ENCODE assay signal across 23 cellular contexts in the genomic region with DNA sequence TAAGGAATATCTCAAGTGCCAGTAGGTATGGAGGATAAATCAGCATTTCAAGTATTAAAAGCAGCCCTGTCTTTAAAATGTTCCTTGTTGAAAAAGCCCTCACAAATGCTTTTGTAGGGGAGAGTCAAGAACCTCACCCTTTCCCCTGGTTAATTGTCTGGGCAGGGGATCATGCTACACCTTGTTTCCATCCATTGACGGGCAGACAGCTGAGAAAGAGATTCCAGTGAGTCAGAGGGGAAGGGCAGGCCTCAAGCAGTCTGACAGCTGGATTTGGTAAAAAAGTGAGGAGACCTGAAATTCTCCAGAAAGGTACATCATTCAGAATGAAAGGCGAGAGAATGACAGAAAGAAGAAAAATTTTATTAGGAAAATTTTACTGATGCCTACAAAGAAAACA.
DNase-seq lines count a peak whose midpoint lies in the region; ATAC-seq and TF ChIP-seq lines count a peak whose summit lies in the region.
"Had no signal": no experiment of that assay in that cellular context is flagged by ENCODE, and none has a peak within 500 bp of the region (broad histone marks: within the 10 kb centered on the region; RNA-seq: fewer than 3 reads in every experiment).

No MANE protein-coding gene starts in this region.

- ATAC-seq in HG03521 (IDR thresholded peaks at IDR 0.05; ENCODE audit: unreplicated experiment), result no peak
- ATAC-seq: activated CD8-positive, alpha-beta T cell treated with anti-CD3 and anti-CD28 coated beads, Interleukin-2, amount 10 ng/mL, durations not matched to agents 7 days and 5 days; GM12878; heart left ventricle; left lung; naive thymus-derived CD8-positive, alpha-beta T cell; stimulated activated naive CD8-positive, alpha-beta T cell treated with anti-CD3 and anti-CD28 coated beads, Interleukin-15, Interleukin-2, amounts not matched to agents 100 U/mL and 50 U/mL, for 24 hours had no signal

- peak; percentile 3 for DNase-seq in activated CD4-positive, alpha-beta T cell treated with anti-CD3 and anti-CD28 coated beads for 48 hours
- no peak for DNase-seq in activated CD4-positive, alpha-beta T cell treated with anti-CD3 and anti-CD28 coated beads, Interleukin-2, amount 50 U/mL, for 1 hour
- DNase-seq in dermis blood vessel endothelial cell (peak; percentile 38), iris pigment epithelial cell (ENCODE audit: low read depth) (peak; percentile 27), type B pancreatic cell (ENCODE audit: extremely low spot score, unreplicated experiment) (no peak), NCI-H510A (lab: John Stamatoyannopoulos, UW) (no peak), NK-92 (lab: John Stamatoyannopoulos, UW; ENCODE audit: unreplicated experiment) (no peak)
- DNase-seq: activated CD4-positive, alpha-beta T cell treated with anti-CD3 and anti-CD28 coated beads for 1 hour; activated CD8-positive, alpha-beta T cell treated with anti-CD3 and anti-CD28 coated beads, Interleukin-2, amount 10 ng/mL, durations not matched to agents 7 days and 5 days; activated naive CD8-positive, alpha-beta T cell treated with anti-CD3 and anti-CD28 coated beads, Interleukin-2, amount 10 ng/mL, durations not matched to agents 7 days and 5 days; CD4-positive, CD25-positive, alpha-beta regulatory T cell; foreskin fibroblast; heart left ventricle; left lung; naive thymus-derived CD8-positive, alpha-beta T cell; NCI-H1105; NCI-H2029; NCI-H2227 treated with DMSO at 0.1 percent for 48 hours; NCI-H774; stimulated activated naive CD8-positive, alpha-beta T cell treated with anti-CD3 and anti-CD28 coated beads, Interleukin-15, Interleukin-2, amounts not matched to agents 100 U/mL and 50 U/mL, for 24 hours had no signal

- peak overlapping the region; percentile 73 for H3K27ac Mint-ChIP-seq in type B pancreatic cell
- H3K27ac Mint-ChIP-seq: activated CD8-positive, alpha-beta T cell treated with anti-CD3 and anti-CD28 coated beads, Interleukin-2, amount 10 ng/mL, durations not matched to agents 7 days and 5 days; CD4-positive, CD25-positive, alpha-beta regulatory T cell; IgD-negative memory B cell; naive thymus-derived CD8-positive, alpha-beta T cell had no signal

- no peak overlapping the region for H3K4me3 Mint-ChIP-seq in type B pancreatic cell
- H3K4me3 Mint-ChIP-seq: activated CD8-positive, alpha-beta T cell treated with anti-CD3 and anti-CD28 coated beads, Interleukin-2, amount 10 ng/mL, durations not matched to agents 7 days and 5 days; activated naive CD8-positive, alpha-beta T cell treated with anti-CD3 and anti-CD28 coated beads, Interleukin-2, amount 10 ng/mL, durations not matched to agents 7 days and 5 days; CD4-positive, CD25-positive, alpha-beta regulatory T cell; naive thymus-derived CD8-positive, alpha-beta T cell had no signal

- peaks cover 9% of the 10 kb centered on the region for H3K36me3 Mint-ChIP-seq in type B pancreatic cell
- H3K36me3 Mint-ChIP-seq: activated naive CD8-positive, alpha-beta T cell treated with anti-CD3 and anti-CD28 coated beads, Interleukin-2, amount 10 ng/mL, durations not matched to agents 7 days and 5 days had no signal

- H3K9me3 Mint-ChIP-seq in type B pancreatic cell, result no peaks in the 10 kb centered on the region

- H3K4me1 Mint-ChIP-seq in type B pancreatic cell (ENCODE audit: unreplicated experiment), result peaks cover 3% of the 10 kb centered on the region
- H3K4me1 Mint-ChIP-seq: activated naive CD8-positive, alpha-beta T cell treated with anti-CD3 and anti-CD28 coated beads, Interleukin-2, amount 10 ng/mL, durations not matched to agents 7 days and 5 days; IgD-negative memory B cell; naive thymus-derived CD8-positive, alpha-beta T cell had no signal

- no peaks in the 10 kb centered on the region for H3K27me3 Mint-ChIP-seq in type B pancreatic cell
- H3K27me3 Mint-ChIP-seq: activated naive CD8-positive, alpha-beta T cell treated with anti-CD3 and anti-CD28 coated beads, Interleukin-2, amount 10 ng/mL, durations not matched to agents 7 days and 5 days; CD4-positive, CD25-positive, alpha-beta regulatory T cell; IgD-negative memory B cell; naive thymus-derived CD8-positive, alpha-beta T cell had no signal

- no peak for TF ChIP-seq CTCF in type B pancreatic cell (conservative IDR thresholded peaks at IDR 0.05)

Comparison
In these comparisons a context has a peak if more than half of its experiments do, and no peak if none do; other contexts are left out.
1. DNase-seq: peak in activated CD4-positive, alpha-beta T cell treated with anti-CD3 and anti-CD28 coated beads for 48 hours (single experiment), dermis blood vessel endothelial cell (single experiment) and iris pigment epithelial cell (single experiment); none in activated CD4-positive, alpha-beta T cell treated with anti-CD3 and anti-CD28 coated beads, Interleukin-2, amount 50 U/mL, for 1 hour (single experiment), type B pancreatic cell (single experiment), NCI-H510A (single experiment) and NK-92 (single experiment).